ENCODE assay signal across 1 cellular context in the genomic region with DNA sequence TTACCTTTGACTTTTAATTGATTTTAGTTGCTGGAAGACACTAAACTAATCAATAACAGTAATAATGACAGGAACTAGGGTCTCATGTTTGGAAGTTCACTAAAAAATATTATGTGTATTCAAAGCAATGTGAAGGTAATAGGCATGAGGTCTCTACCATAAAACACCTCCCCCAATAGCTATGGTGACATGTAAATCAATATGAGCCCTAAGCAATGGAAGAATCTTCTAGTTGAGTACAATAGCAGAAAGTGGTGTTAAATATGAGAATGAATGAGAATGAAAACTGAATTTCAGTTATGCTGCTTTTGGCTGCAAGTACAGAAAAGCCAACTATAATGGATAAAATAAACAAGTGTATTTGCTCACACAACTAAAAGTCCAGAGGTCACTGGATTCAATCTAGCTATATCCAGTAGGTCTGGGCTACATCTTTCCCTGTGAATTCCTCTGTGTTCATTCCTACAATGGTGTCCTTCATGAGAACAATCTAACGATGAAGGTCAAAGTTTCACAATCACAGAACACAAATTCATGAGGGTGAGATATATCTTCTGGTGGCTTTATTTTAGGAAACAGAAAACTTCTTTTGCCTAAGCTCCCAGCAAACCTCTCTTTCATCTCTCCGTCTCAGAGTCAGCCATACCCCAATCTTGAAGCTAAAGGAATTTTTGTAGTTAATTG.
TF ChIP-seq lines count a peak whose summit lies in the region.

No MANE protein-coding gene starts in this region.

TF ChIP-seq in HepG2, 621 proteins besides CTCF, POLR2A, EP300 and RAD21 (continued from another document and continues in another):
- TF ChIP-seq, protein P1, sequence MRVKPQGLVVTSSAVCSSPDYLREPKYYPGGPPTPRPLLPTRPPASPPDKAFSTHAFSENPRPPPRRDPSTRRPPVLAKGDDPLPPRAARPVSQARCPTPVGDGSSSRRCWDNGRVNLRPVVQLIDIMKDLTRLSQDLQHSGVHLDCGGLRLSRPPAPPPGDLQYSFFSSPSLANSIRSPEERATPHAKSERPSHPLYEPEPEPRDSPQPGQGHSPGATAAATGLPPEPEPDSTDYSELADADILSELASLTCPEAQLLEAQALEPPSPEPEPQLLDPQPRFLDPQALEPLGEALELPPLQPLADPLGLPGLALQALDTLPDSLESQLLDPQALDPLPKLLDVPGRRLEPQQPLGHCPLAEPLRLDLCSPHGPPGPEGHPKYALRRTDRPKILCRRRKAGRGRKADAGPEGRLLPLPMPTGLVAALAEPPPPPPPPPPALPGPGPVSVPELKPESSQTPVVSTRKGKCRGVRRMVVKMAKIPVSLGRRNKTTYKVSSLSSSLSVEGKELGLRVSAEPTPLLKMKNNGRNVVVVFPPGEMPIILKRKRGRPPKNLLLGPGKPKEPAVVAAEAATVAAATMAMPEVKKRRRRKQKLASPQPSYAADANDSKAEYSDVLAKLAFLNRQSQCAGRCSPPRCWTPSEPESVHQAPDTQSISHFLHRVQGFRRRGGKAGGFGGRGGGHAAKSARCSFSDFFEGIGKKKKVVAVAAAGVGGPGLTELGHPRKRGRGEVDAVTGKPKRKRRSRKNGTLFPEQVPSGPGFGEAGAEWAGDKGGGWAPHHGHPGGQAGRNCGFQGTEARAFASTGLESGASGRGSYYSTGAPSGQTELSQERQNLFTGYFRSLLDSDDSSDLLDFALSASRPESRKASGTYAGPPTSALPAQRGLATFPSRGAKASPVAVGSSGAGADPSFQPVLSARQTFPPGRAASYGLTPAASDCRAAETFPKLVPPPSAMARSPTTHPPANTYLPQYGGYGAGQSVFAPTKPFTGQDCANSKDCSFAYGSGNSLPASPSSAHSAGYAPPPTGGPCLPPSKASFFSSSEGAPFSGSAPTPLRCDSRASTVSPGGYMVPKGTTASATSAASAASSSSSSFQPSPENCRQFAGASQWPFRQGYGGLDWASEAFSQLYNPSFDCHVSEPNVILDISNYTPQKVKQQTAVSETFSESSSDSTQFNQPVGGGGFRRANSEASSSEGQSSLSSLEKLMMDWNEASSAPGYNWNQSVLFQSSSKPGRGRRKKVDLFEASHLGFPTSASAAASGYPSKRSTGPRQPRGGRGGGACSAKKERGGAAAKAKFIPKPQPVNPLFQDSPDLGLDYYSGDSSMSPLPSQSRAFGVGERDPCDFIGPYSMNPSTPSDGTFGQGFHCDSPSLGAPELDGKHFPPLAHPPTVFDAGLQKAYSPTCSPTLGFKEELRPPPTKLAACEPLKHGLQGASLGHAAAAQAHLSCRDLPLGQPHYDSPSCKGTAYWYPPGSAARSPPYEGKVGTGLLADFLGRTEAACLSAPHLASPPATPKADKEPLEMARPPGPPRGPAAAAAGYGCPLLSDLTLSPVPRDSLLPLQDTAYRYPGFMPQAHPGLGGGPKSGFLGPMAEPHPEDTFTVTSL (CRISPR knock-in tag; IDR thresholded peaks at IDR 0.05; ENCODE audit: borderline replicate concordance), result peak; percentile 66; the same call in 1 of the 2 replicates
- TF ChIP-seq, protein P2, sequence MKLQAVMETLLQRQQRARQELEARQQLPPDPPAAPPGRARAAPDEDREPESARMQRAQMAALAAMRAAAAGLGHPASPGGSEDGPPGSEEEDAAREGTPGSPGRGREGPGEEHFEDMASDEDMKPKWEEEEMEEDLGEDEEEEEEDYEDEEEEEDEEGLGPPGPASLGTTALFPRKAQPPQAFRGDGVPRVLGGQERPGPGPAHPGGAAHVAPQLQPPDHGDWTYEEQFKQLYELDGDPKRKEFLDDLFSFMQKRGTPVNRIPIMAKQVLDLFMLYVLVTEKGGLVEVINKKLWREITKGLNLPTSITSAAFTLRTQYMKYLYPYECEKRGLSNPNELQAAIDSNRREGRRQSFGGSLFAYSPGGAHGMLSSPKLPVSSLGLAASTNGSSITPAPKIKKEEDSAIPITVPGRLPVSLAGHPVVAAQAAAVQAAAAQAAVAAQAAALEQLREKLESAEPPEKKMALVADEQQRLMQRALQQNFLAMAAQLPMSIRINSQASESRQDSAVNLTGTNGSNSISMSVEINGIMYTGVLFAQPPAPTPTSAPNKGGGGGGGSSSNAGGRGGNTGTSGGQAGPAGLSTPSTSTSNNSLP (IDR thresholded peaks at IDR 0.05; ENCODE audit: low read depth, low read length), result peak; percentile 98
- TF ChIP-seq ZNF607 (CRISPR knock-in tag; IDR thresholded peaks at IDR 0.05; ENCODE audit: borderline replicate concordance) (no peak), MAFG (CRISPR knock-in tag; IDR thresholded peaks at IDR 0.05) (no peak), NFYC (CRISPR knock-in tag; IDR thresholded peaks at IDR 0.05) (no peak), ZFAT (CRISPR knock-in tag; conservative IDR thresholded peaks at IDR 0.05) (no peak), ZC3H4 (CRISPR knock-in tag; IDR thresholded peaks at IDR 0.05; ENCODE audit: borderline replicate concordance) (no peak), SKI (IDR thresholded peaks at IDR 0.05; ENCODE audit: partially characterized antibody) (peak; percentile 31), NCOA2 (CRISPR knock-in tag; IDR thresholded peaks at IDR 0.05) (peak; percentile 90), ZNF619 (CRISPR knock-in tag; IDR thresholded peaks at IDR 0.05) (no peak), HDAC6 (IDR thresholded peaks at IDR 0.05; ENCODE audit: low read depth, low read length) (no peak), ZNF546 (CRISPR knock-in tag; conservative IDR thresholded peaks at IDR 0.05) (no peak), NFKB2 (CRISPR knock-in tag; IDR thresholded peaks at IDR 0.05; ENCODE audit: borderline replicate concordance) (no peak), NRL (CRISPR knock-in tag; IDR thresholded peaks at IDR 0.05; ENCODE audit: borderline replicate concordance) (no peak), KDM3A (CRISPR knock-in tag; IDR thresholded peaks at IDR 0.05; ENCODE audit: low read depth) (no peak), KLF16 (CRISPR knock-in tag; IDR thresholded peaks at IDR 0.05) (peak in 1 of 2 experiments; percentile 15; a peak in 1 of 4 replicates), HNRNPUL1 (IDR thresholded peaks at IDR 0.05; ENCODE audit: low read depth, low read length) (no peak), DNMT3B (CRISPR knock-in tag; conservative IDR thresholded peaks at IDR 0.05) (no peak), PPARG (CRISPR knock-in tag; conservative IDR thresholded peaks at IDR 0.05) (peak; percentile 27; the same call in 1 of the 2 replicates), PAWR (CRISPR knock-in tag; IDR thresholded peaks at IDR 0.05; ENCODE audit: borderline replicate concordance) (no peak), SRF (IDR thresholded peaks at IDR 0.05; ENCODE audit: low read depth, low read length) (no peak), RFX5 (IDR thresholded peaks at IDR 0.05; ENCODE audit: low read depth, low read length) (no peak), SIX1 (CRISPR knock-in tag; IDR thresholded peaks at IDR 0.05; ENCODE audit: borderline replicate concordance) (peak; percentile 41; the same call in 1 of the 2 replicates)
- TF ChIP-seq, protein P3, sequence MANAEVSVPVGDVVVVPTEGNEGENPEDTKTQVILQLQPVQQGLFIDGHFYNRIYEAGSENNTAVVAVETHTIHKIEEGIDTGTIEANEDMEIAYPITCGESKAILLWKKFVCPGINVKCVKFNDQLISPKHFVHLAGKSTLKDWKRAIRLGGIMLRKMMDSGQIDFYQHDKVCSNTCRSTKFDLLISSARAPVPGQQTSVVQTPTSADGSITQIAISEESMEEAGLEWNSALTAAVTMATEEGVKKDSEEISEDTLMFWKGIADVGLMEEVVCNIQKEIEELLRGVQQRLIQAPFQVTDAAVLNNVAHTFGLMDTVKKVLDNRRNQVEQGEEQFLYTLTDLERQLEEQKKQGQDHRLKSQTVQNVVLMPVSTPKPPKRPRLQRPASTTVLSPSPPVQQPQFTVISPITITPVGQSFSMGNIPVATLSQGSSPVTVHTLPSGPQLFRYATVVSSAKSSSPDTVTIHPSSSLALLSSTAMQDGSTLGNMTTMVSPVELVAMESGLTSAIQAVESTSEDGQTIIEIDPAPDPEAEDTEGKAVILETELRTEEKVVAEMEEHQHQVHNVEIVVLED (CRISPR knock-in tag; IDR thresholded peaks at IDR 0.05; ENCODE audit: borderline replicate concordance), result no peak; the same call in 1 of the 2 replicates
- TF ChIP-seq, protein P4, sequence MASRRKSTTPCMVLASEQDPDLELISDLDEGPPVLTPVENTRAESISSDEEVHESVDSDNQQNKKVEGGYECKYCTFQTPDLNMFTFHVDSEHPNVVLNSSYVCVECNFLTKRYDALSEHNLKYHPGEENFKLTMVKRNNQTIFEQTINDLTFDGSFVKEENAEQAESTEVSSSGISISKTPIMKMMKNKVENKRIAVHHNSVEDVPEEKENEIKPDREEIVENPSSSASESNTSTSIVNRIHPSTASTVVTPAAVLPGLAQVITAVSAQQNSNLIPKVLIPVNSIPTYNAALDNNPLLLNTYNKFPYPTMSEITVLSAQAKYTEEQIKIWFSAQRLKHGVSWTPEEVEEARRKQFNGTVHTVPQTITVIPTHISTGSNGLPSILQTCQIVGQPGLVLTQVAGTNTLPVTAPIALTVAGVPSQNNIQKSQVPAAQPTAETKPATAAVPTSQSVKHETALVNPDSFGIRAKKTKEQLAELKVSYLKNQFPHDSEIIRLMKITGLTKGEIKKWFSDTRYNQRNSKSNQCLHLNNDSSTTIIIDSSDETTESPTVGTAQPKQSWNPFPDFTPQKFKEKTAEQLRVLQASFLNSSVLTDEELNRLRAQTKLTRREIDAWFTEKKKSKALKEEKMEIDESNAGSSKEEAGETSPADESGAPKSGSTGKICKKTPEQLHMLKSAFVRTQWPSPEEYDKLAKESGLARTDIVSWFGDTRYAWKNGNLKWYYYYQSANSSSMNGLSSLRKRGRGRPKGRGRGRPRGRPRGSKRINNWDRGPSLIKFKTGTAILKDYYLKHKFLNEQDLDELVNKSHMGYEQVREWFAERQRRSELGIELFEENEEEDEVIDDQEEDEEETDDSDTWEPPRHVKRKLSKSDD (CRISPR knock-in tag; IDR thresholded peaks at IDR 0.05; ENCODE audit: low read depth), result no peak; the same call in 1 of the 2 replicates
- TF ChIP-seq, protein P5, sequence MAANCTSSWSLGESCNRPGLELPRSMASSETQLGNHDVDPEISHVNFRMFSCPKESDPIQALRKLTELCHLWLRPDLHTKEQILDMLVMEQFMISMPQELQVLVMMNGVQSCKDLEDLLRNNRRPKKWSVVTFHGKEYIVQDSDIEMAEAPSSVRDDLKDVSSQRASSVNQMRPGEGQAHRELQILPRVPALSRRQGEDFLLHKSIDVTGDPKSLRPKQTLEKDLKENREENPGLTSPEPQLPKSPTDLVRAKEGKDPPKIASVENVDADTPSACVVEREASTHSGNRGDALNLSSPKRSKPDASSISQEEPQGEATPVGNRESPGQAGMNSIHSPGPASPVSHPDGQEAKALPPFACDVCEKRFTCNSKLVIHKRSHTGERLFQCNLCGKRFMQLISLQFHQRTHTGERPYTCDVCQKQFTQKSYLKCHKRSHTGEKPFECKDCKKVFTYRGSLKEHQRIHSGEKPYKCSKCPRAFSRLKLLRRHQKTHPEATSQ (CRISPR knock-in tag; IDR thresholded peaks at IDR 0.05; ENCODE audit: borderline replicate concordance), result no peak; the same call in 1 of the 2 replicates
- TF ChIP-seq, protein P6, sequence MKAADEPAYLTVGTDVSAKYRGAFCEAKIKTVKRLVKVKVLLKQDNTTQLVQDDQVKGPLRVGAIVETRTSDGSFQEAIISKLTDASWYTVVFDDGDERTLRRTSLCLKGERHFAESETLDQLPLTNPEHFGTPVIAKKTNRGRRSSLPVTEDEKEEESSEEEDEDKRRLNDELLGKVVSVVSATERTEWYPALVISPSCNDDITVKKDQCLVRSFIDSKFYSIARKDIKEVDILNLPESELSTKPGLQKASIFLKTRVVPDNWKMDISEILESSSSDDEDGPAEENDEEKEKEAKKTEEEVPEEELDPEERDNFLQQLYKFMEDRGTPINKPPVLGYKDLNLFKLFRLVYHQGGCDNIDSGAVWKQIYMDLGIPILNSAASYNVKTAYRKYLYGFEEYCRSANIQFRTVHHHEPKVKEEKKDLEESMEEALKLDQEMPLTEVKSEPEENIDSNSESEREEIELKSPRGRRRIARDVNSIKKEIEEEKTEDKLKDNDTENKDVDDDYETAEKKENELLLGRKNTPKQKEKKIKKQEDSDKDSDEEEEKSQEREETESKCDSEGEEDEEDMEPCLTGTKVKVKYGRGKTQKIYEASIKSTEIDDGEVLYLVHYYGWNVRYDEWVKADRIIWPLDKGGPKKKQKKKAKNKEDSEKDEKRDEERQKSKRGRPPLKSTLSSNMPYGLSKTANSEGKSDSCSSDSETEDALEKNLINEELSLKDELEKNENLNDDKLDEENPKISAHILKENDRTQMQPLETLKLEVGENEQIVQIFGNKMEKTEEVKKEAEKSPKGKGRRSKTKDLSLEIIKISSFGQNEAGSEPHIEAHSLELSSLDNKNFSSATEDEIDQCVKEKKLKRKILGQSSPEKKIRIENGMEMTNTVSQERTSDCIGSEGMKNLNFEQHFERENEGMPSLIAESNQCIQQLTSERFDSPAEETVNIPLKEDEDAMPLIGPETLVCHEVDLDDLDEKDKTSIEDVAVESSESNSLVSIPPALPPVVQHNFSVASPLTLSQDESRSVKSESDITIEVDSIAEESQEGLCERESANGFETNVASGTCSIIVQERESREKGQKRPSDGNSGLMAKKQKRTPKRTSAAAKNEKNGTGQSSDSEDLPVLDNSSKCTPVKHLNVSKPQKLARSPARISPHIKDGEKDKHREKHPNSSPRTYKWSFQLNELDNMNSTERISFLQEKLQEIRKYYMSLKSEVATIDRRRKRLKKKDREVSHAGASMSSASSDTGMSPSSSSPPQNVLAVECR (CRISPR knock-in tag; IDR thresholded peaks at IDR 0.05; ENCODE audit: borderline replicate concordance), result no peak
- TF ChIP-seq, protein P7, sequence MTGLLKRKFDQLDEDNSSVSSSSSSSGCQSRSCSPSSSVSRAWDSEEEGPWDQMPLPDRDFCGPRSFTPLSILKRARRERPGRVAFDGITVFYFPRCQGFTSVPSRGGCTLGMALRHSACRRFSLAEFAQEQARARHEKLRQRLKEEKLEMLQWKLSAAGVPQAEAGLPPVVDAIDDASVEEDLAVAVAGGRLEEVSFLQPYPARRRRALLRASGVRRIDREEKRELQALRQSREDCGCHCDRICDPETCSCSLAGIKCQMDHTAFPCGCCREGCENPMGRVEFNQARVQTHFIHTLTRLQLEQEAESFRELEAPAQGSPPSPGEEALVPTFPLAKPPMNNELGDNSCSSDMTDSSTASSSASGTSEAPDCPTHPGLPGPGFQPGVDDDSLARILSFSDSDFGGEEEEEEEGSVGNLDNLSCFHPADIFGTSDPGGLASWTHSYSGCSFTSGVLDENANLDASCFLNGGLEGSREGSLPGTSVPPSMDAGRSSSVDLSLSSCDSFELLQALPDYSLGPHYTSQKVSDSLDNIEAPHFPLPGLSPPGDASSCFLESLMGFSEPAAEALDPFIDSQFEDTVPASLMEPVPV (CRISPR knock-in tag; IDR thresholded peaks at IDR 0.05), result no peak
- TF ChIP-seq, protein P8, sequence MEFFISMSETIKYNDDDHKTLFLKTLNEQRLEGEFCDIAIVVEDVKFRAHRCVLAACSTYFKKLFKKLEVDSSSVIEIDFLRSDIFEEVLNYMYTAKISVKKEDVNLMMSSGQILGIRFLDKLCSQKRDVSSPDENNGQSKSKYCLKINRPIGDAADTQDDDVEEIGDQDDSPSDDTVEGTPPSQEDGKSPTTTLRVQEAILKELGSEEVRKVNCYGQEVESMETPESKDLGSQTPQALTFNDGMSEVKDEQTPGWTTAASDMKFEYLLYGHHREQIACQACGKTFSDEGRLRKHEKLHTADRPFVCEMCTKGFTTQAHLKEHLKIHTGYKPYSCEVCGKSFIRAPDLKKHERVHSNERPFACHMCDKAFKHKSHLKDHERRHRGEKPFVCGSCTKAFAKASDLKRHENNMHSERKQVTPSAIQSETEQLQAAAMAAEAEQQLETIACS (CRISPR knock-in tag; IDR thresholded peaks at IDR 0.05), result no peak
